Comparison of ENCODE assay signal across 8 cellular contexts in genomic region chr16:2027024-2028010, GRCh38. TPM values are rescaled to one million over a fixed set of nuclear protein-coding genes. Genes with fewer than 3 reads are reported as not detected.
A peak's percentile ranks its signal among the peaks of the same experiment; 100 is the strongest.
DNase-seq lines count a peak whose midpoint lies in the region; FAIRE-seq and TF ChIP-seq lines count a peak whose summit lies in the region.

No MANE protein-coding gene starts in this region.

- H3K4me1 ChIP-seq in BE2C (0 out of 2 replicates have a peak, but pooled peaks cover 4% of the 10 kb centered on the region), HUES64 (ENCODE audit: insufficient read depth, low read length) (no peaks in the 10 kb centered on the region), adipocyte (ENCODE audit: control insufficient read depth, insufficient read depth, low read length) (peaks cover 16% of the 10 kb centered on the region), keratinocyte (ENCODE audit: control insufficient read depth, extremely low read depth, insufficient read depth, low read length) (peaks cover 15% of the 10 kb centered on the region), subcutaneous abdominal adipose tissue (ENCODE audit: control insufficient read depth in 5 of 5, insufficient read depth in 5 of 5, low read length in 5 of 5) (peaks cover 4 to 85% (median 62%) of the 10 kb centered on the region in 5 donors)

- H3K4me3 ChIP-seq in BE2C (ENCODE audit: low read depth, low read length) (peak overlapping the region; percentile 33), HUES64 (ENCODE audit: low read length) (peak overlapping the region; percentile 44), adipocyte (ENCODE audit: low read length) (peak overlapping the region; percentile 79), keratinocyte (ENCODE audit: control insufficient read depth in 2 of 3, extremely low read depth in 1 of 3, insufficient read depth in 2 of 3, low read depth in 1 of 3, low read length in 3 of 3) (peak overlapping the region; percentile 36 to 59 (median 55)), subcutaneous abdominal adipose tissue (ENCODE audit: low read depth in 1 of 5, low read length in 5 of 5) (peak overlapping the region; percentile 68 to 89 (median 82))

- H3K27ac ChIP-seq in HUES64 (ENCODE audit: low read depth, low read length) = no peak overlapping the region
- no peak overlapping the region for H3K27ac ChIP-seq in keratinocyte (ENCODE audit: control insufficient read depth, insufficient read depth, low read length)
- H3K27ac ChIP-seq in subcutaneous abdominal adipose tissue (ENCODE audit: low read depth, low read length) = peak overlapping the region; percentile 14

- H4K20me1 ChIP-seq in keratinocyte (ENCODE audit: control insufficient read depth, extremely low read depth, insufficient read depth, low read length) = no peaks in the 10 kb centered on the region

- WGBS in HUES64 = 12% methylated on average over 76 of the region's 76 CpGs

- peak overlapping the region; percentile 76 for H3K4me2 ChIP-seq in keratinocyte (ENCODE audit: control insufficient read depth, extremely low read depth, insufficient read depth, low read depth, low read length)

- peak overlapping the region; percentile 60 for H3K9ac ChIP-seq in HUES64 (ENCODE audit: low read depth, low read length)
- H3K9ac ChIP-seq in adipocyte (ENCODE audit: low read length) = peak overlapping the region; percentile 54
- peak overlapping the region; percentile 9 for H3K9ac ChIP-seq in keratinocyte (ENCODE audit: control insufficient read depth, extremely low read depth, insufficient read depth, low read length)
- H3K9ac ChIP-seq in subcutaneous abdominal adipose tissue (ENCODE audit: low read length in 5 of 5) = peak overlapping the region in 3 of 5 donors; percentile 2 to 76 (median 64)

- H2AFZ ChIP-seq in keratinocyte (ENCODE audit: control insufficient read depth, low read length) = peak overlapping the region; percentile 37

- H3K9me1 ChIP-seq in keratinocyte (ENCODE audit: control insufficient read depth, extremely low read depth, insufficient read depth, low read length) = no peaks in the 10 kb centered on the region

- TF ChIP-seq CTCF in BE2C (IDR thresholded peaks at IDR 0.05; ENCODE audit: low read depth, low read length) (no peak), keratinocyte (optimal IDR thresholded peaks at IDR 0.05 in 1 of 3, IDR thresholded peaks at IDR 0.05 in 1 of 3, conservative IDR thresholded peaks at IDR 0.05 in 1 of 3; ENCODE audit: extremely low read depth in 1 of 3, insufficient read depth in 2 of 3, low read length in 3 of 3) (peak in 1 of 3 experiments; percentile 38)

- H3K27me3 ChIP-seq in BE2C (no peaks in the 10 kb centered on the region), HUES64 (ENCODE audit: insufficient read depth, low read length) (peaks cover 44% of the 10 kb centered on the region), adipocyte (replicated peaks; ENCODE audit: control insufficient read depth, insufficient read depth, low read length) (no peaks in the 10 kb centered on the region), keratinocyte (ENCODE audit: control insufficient read depth, extremely low read depth, insufficient read depth, low read length) (no peaks in the 10 kb centered on the region), subcutaneous abdominal adipose tissue (ENCODE audit: control insufficient read depth in 5 of 5, insufficient read depth in 4 of 5, low read length in 5 of 5) (peaks cover 0 to 4% (median 0%) of the 10 kb centered on the region in 5 donors)

- H3K79me2 ChIP-seq in keratinocyte (ENCODE audit: control insufficient read depth, insufficient read depth, low read length) = no peaks in the 10 kb centered on the region

- peak; percentile 20 for FAIRE-seq in keratinocyte (lab: Jason Lieb, UNC)

- H3K9me3 ChIP-seq in BE2C (no peaks in the 10 kb centered on the region), HUES64 (ENCODE audit: insufficient read depth, low read depth, low read length) (no peaks in the 10 kb centered on the region), adipocyte (ENCODE audit: control insufficient read depth, low read length) (no peaks in the 10 kb centered on the region), keratinocyte (ENCODE audit: control insufficient read depth, low read depth, low read length) (no peaks in the 10 kb centered on the region), subcutaneous abdominal adipose tissue (ENCODE audit: control insufficient read depth in 5 of 5, low read length in 5 of 5) (no peaks in the 10 kb centered on the region)

- H3K36me3 ChIP-seq in BE2C (no peaks in the 10 kb centered on the region), HUES64 (ENCODE audit: insufficient read depth, low read length) (no peaks in the 10 kb centered on the region), adipocyte (ENCODE audit: control insufficient read depth, insufficient read depth, low read length, severe bottlenecking) (no peaks in the 10 kb centered on the region), keratinocyte (ENCODE audit: control insufficient read depth in 2 of 2, extremely low read depth in 1 of 2, insufficient read depth in 2 of 2, low read length in 2 of 2) (no peaks in the 10 kb centered on the region), subcutaneous abdominal adipose tissue (ENCODE audit: control insufficient read depth in 5 of 5, insufficient read depth in 5 of 5, low read length in 5 of 5) (peaks cover 0 to 10% (median 7%) of the 10 kb centered on the region in 5 donors)

- dilution Hi-C loops in keratinocyte (cut with MboI; ENCODE audit: extremely low pct_ligation_motif_present, low sequenced_read_pairs) = no loop called here

- DNase-seq in BE2C (no peak), adipocyte (ENCODE audit: low read depth) (peak; percentile 55), keratinocyte (ENCODE audit: low read depth, low spot score) (no peak), cerebellar nuclear complex (lab: John Stamatoyannopoulos, UW) (no peak), T1000 (lab: John Stamatoyannopoulos, UW) (no peak), SW 1271 (lab: John Stamatoyannopoulos, UW) (no peak)

RNA-seq across cellular contexts. Expression of gene NHERF2, which starts 0.6 kb away (rescaled TPM):
- polyA plus RNA-seq in BE2C (2012; ENCODE audit: insufficient read depth, insufficient read length, low read depth) = 41.3 TPM
- polyA plus RNA-seq in HUES64 (2013, experiment 1 of 2) = 5.8 TPM
- polyA plus RNA-seq in HUES64 (2013, experiment 2 of 2) = 7.9 TPM
- 5.9 to 10.1 TPM (median 9.0 TPM) in 3 replicates for polyA plus RNA-seq in keratinocyte
- polyA plus RNA-seq in keratinocyte (2011; ENCODE audit: low read depth) = 5.4 TPM
- 8.1 and 26.7 TPM in 2 replicates for polyA plus RNA-seq in keratinocyte (2011; cell fraction: cytosol; rRNA removed)
- polyA plus RNA-seq in keratinocyte (2011; cell fraction: nucleus; rRNA removed) = 7.5 and 11.2 TPM in 2 replicates
- polyA plus RNA-seq in keratinocyte (2012; ENCODE audit: low replicate concordance) = 8.2 and 19.8 TPM in 2 replicates
- polyA minus RNA-seq in keratinocyte = 3.3 to 14.2 TPM (median 4.8 TPM) in 3 replicates
- polyA minus RNA-seq in keratinocyte (2011; cell fraction: cytosol; rRNA and poly(A)+ RNA removed) = 21.1 TPM
- 3.4 and 4.9 TPM in 2 replicates for polyA minus RNA-seq in keratinocyte (2011; cell fraction: nucleus; rRNA and poly(A)+ RNA removed)

RNA-seq across cellular contexts. Expression of gene NPW, which starts 7.7 kb away (rescaled TPM):
- not detected for polyA plus RNA-seq in BE2C (2012; ENCODE audit: insufficient read depth, insufficient read length, low read depth)
- 1.8 TPM for polyA plus RNA-seq in HUES64 (2013, experiment 1 of 2)
- polyA plus RNA-seq in HUES64 (2013, experiment 2 of 2) = 1.4 TPM
- polyA plus RNA-seq in keratinocyte = 0.23 TPM in 1 of 3 replicates, not detected in the others
- polyA plus RNA-seq in keratinocyte (2011; ENCODE audit: low read depth) = not detected
- 0.13 TPM in 1 of 2 replicates, not detected in the other for polyA plus RNA-seq in keratinocyte (2011; cell fraction: cytosol; rRNA removed)
- 0.31 TPM in 1 of 2 replicates, not detected in the other for polyA plus RNA-seq in keratinocyte (2011; cell fraction: nucleus; rRNA removed)
- polyA plus RNA-seq in keratinocyte (2012; ENCODE audit: low replicate concordance) = 0.30 and 0.65 TPM in 2 replicates
- not detected in 3 replicates for polyA minus RNA-seq in keratinocyte
- polyA minus RNA-seq in keratinocyte (2011; cell fraction: cytosol; rRNA and poly(A)+ RNA removed) = not detected
- not detected in 2 replicates for polyA minus RNA-seq in keratinocyte (2011; cell fraction: nucleus; rRNA and poly(A)+ RNA removed)

RNA-seq across cellular contexts. Expression of gene ZNF598, which starts 17.7 kb away (rescaled TPM):
- polyA plus RNA-seq in BE2C (2012; ENCODE audit: insufficient read depth, insufficient read length, low read depth) = 245 TPM
- polyA plus RNA-seq in HUES64 (2013, experiment 1 of 2) = 28.1 TPM
- polyA plus RNA-seq in HUES64 (2013, experiment 2 of 2) = 25.1 TPM
- 18.0 to 35.5 TPM (median 24.0 TPM) in 3 replicates for polyA plus RNA-seq in keratinocyte
- 117 TPM for polyA plus RNA-seq in keratinocyte (2011; ENCODE audit: low read depth)
- polyA plus RNA-seq in keratinocyte (2011; cell fraction: cytosol; rRNA removed) = 15.1 and 41.0 TPM in 2 replicates
- polyA plus RNA-seq in keratinocyte (2011; cell fraction: nucleus; rRNA removed) = 49.0 and 65.1 TPM in 2 replicates
- polyA plus RNA-seq in keratinocyte (2012; ENCODE audit: low replicate concordance) = 34.4 and 46.1 TPM in 2 replicates
- polyA minus RNA-seq in keratinocyte = 14.1 to 28.9 TPM (median 15.8 TPM) in 3 replicates
- 79.4 TPM for polyA minus RNA-seq in keratinocyte (2011; cell fraction: cytosol; rRNA and poly(A)+ RNA removed)
- 33.0 and 37.2 TPM in 2 replicates for polyA minus RNA-seq in keratinocyte (2011; cell fraction: nucleus; rRNA and poly(A)+ RNA removed)

RNA-seq across cellular contexts. Expression of gene NTHL1, which starts 20.3 kb away (rescaled TPM):
- 176 TPM for polyA plus RNA-seq in BE2C (2012; ENCODE audit: insufficient read depth, insufficient read length, low read depth)
- 53.2 TPM for polyA plus RNA-seq in HUES64 (2013, experiment 1 of 2)
- 44.9 TPM for polyA plus RNA-seq in HUES64 (2013, experiment 2 of 2)
- polyA plus RNA-seq in keratinocyte = 8.5 to 16.0 TPM (median 10.9 TPM) in 3 replicates
- polyA plus RNA-seq in keratinocyte (2011; ENCODE audit: low read depth) = 7.0 TPM
- 6.1 and 16.9 TPM in 2 replicates for polyA plus RNA-seq in keratinocyte (2011; cell fraction: cytosol; rRNA removed)
- 9.7 and 14.1 TPM in 2 replicates for polyA plus RNA-seq in keratinocyte (2011; cell fraction: nucleus; rRNA removed)
- polyA plus RNA-seq in keratinocyte (2012; ENCODE audit: low replicate concordance) = 4.8 and 18.1 TPM in 2 replicates
- polyA minus RNA-seq in keratinocyte = 8.6 to 10.6 TPM (median 9.2 TPM) in 3 replicates
- polyA minus RNA-seq in keratinocyte (2011; cell fraction: cytosol; rRNA and poly(A)+ RNA removed) = 24.7 TPM
- 5.4 and 9.2 TPM in 2 replicates for polyA minus RNA-seq in keratinocyte (2011; cell fraction: nucleus; rRNA and poly(A)+ RNA removed)

RNA-seq across cellular contexts. Expression of gene TSC2, which starts 20.5 kb away (rescaled TPM):
- polyA plus RNA-seq in BE2C (2012; ENCODE audit: insufficient read depth, insufficient read length, low read depth) = 238 TPM
- polyA plus RNA-seq in HUES64 (2013, experiment 1 of 2) = 39.7 TPM
- polyA plus RNA-seq in HUES64 (2013, experiment 2 of 2) = 37.3 TPM
- polyA plus RNA-seq in keratinocyte = 22.6 to 28.8 TPM (median 23.3 TPM) in 3 replicates
- polyA plus RNA-seq in keratinocyte (2011; ENCODE audit: low read depth) = 92.2 TPM
- polyA plus RNA-seq in keratinocyte (2011; cell fraction: cytosol; rRNA removed) = 19.2 and 33.9 TPM in 2 replicates
- 84.1 and 102 TPM in 2 replicates for polyA plus RNA-seq in keratinocyte (2011; cell fraction: nucleus; rRNA removed)
- 39.4 and 44.8 TPM in 2 replicates for polyA plus RNA-seq in keratinocyte (2012; ENCODE audit: low replicate concordance)
- polyA minus RNA-seq in keratinocyte = 57.4 to 178 TPM (median 59.4 TPM) in 3 replicates
- polyA minus RNA-seq in keratinocyte (2011; cell fraction: cytosol; rRNA and poly(A)+ RNA removed) = 62.2 TPM
- polyA minus RNA-seq in keratinocyte (2011; cell fraction: nucleus; rRNA and poly(A)+ RNA removed) = 68.1 and 70.6 TPM in 2 replicates

Comparison
In these comparisons a context has a peak if more than half of its experiments do, and no peak if none do; other contexts are left out.
1. H3K9ac ChIP-seq: peak in every context shown above with its lines; median percentile 64 in subcutaneous abdominal adipose tissue; 60 in HUES64; 54 in adipocyte; 9 in keratinocyte.